ENCODE assay signal across 8 cellular contexts in the genomic region with DNA sequence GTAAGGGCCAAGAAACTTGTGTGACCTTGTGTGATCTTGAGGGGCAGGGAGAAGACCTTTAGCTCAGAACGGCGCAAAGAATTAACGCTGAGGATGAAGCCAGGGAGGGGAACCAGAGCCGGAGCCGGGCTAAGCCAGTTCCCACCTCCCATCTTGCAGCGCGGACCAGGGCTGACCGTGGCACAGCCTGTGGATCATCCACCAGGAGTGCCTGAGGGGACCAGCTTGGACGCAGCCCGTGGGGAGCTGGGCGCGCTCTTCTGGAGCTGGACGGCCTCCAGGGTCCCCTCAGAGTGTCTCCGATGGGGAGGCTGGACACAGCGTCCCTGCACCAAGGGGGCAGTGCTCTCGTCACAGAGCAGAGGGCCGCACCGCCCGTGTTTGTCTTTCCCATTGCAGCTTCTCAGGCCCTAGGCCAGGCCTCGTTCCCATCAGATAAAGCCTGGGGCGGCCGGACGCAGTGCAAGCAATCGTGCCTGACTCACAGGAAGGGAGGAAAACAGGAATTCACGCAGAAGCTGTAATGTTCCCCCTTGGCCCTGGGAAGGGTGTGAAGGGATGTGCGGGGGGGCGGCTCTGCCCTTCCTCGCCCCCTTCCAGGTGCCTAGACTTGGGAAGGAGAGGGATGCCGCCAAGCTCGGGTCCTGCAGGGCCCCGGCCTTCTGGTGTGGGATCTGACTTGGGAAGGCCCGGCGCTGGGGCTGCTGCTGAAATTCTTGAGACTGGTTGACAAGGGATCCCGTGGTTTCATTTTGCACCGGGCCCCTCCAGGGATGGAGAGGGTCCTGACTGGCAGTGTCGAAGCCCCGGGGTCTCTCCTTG.
DNase-seq lines count a peak whose midpoint lies in the region; ATAC-seq, FAIRE-seq and TF ChIP-seq lines count a peak whose summit lies in the region.
"Not testable (repeated sequence)": the region's sequence is repeated elsewhere in the genome, so short reads cannot be mapped to it uniquely, and the experiment has no call there.

No MANE protein-coding gene starts in this region.

- TF ChIP-seq EP300 in gastroesophageal sphincter (IDR thresholded peaks at IDR 0.05), result not testable (repeated sequence)

- peak overlapping the region; percentile 9 to 80 (median 69) for H3K27ac ChIP-seq in gastroesophageal sphincter
- H3K27ac ChIP-seq in skeletal muscle tissue (ENCODE audit: low read depth, low read length), result peak overlapping the region; percentile 19
- H3K27ac ChIP-seq in aorta (ENCODE audit: low read depth in 1 of 2, low read length in 2 of 2), result peak overlapping the region; percentile 67 to 68

- DNase-seq in HFFc6, left colon, nephron progenitor cell, aorta: not testable (repeated sequence)
- DNase-seq in choroid plexus epithelial cell (ENCODE audit: low read depth), result peak; percentile 44

- not testable (repeated sequence) for TF ChIP-seq CTCF in HFFc6 (IDR thresholded peaks at IDR 0.05); choroid plexus epithelial cell (conservative IDR thresholded peaks at IDR 0.05; ENCODE audit: low read depth, low read length); gastroesophageal sphincter (IDR thresholded peaks at IDR 0.05); nephron progenitor cell (IDR thresholded peaks at IDR 0.05)

- H3K36me3 Mint-ChIP-seq in HFFc6 (ENCODE audit: low read depth); nephron progenitor cell (ENCODE audit: low read depth): not testable (repeated sequence)

- ATAC-seq in gastroesophageal sphincter (peak; percentile 77), left colon (peak; percentile 28), aorta (ENCODE audit: low FRiP score) (peak; percentile 87)

- TF ChIP-seq POLR2A in gastroesophageal sphincter (IDR thresholded peaks at IDR 0.05), result not testable (repeated sequence)

- peaks cover 8 to 45% (median 22%) of the 10 kb centered on the region in 3 donors for H3K4me1 ChIP-seq in gastroesophageal sphincter
- H3K4me1 ChIP-seq in skeletal muscle tissue (ENCODE audit: control insufficient read depth in 3 of 3, insufficient read depth in 3 of 3, low read length in 3 of 3), result peaks cover 4 to 15% (median 8%) of the 10 kb centered on the region in 3 donors
- not testable (repeated sequence) for H3K4me1 ChIP-seq in aorta (ENCODE audit: control insufficient read depth in 1 of 2, insufficient read depth in 2 of 2, low read length in 2 of 2)

- not testable (repeated sequence) for H3K9me3 ChIP-seq in gastroesophageal sphincter; skeletal muscle tissue (ENCODE audit: control insufficient read depth in 3 of 3, low read length in 3 of 3); aorta (ENCODE audit: control insufficient read depth, low read length)

- H3K27ac Mint-ChIP-seq in HFFc6 (peak overlapping the region; percentile 65), nephron progenitor cell (peak overlapping the region; percentile 57)

- not testable (repeated sequence) for H3K36me3 ChIP-seq in gastroesophageal sphincter; skeletal muscle tissue (ENCODE audit: control insufficient read depth in 3 of 3, insufficient read depth in 3 of 3, low read length in 3 of 3); aorta (ENCODE audit: control insufficient read depth in 1 of 2, insufficient read depth in 2 of 2, low read length in 1 of 2)

- not testable (repeated sequence) for H3K9me3 Mint-ChIP-seq in HFFc6, nephron progenitor cell

- H3K4me3 ChIP-seq in choroid plexus epithelial cell (ENCODE audit: low read depth, low read length); skeletal muscle tissue (ENCODE audit: low read length in 3 of 3); aorta (ENCODE audit: low read length in 2 of 2): not testable (repeated sequence)
- H3K4me3 ChIP-seq in gastroesophageal sphincter, result peak overlapping the region in 1 of 2 donors; percentile 20

- peaks cover 32% of the 10 kb centered on the region for H3K4me1 Mint-ChIP-seq in HFFc6 (ENCODE audit: low read depth)
- peaks cover 43% of the 10 kb centered on the region for H3K4me1 Mint-ChIP-seq in nephron progenitor cell

- WGBS in gastroesophageal sphincter (ENCODE audit: low coverage in 1 of 2), 2 donors, result 82% methylated on average over 2 of the region's 37 CpGs; no CpG with 5 or more reads in 1 of the 2 donors
- 5 to 6% methylated on average over 26 to 32 of the region's 37 CpGs for WGBS in aorta, 2 donors

- intact Hi-C loops in left colon (cut with DNase I, micrococcal nuclease); aorta (cut with DNase I): not testable (repeated sequence)

- not testable (repeated sequence) for H3K27me3 ChIP-seq in gastroesophageal sphincter; skeletal muscle tissue (ENCODE audit: control insufficient read depth in 3 of 3, insufficient read depth in 3 of 3, low read length in 3 of 3); aorta (ENCODE audit: control insufficient read depth in 1 of 2, insufficient read depth in 2 of 2, low read length in 1 of 2)

- H3K4me3 Mint-ChIP-seq in HFFc6 (peak overlapping the region; percentile 37; the same call in 1 of the 2 replicates), nephron progenitor cell (peak overlapping the region; percentile 8)

- H3K9ac ChIP-seq in skeletal muscle tissue (ENCODE audit: low read depth in 1 of 3, low read length in 3 of 3), result peak overlapping the region in 1 of 3 donors; percentile 16

- peak; percentile 48 for FAIRE-seq in TTC549 (lab: Jason Lieb, UNC)

- not testable (repeated sequence) for H3K27me3 Mint-ChIP-seq in HFFc6 (ENCODE audit: insufficient read depth); nephron progenitor cell (ENCODE audit: low read depth, poor library complexity)

Comparison
In these comparisons a context has a peak if more than half of its experiments do, and no peak if none do; other contexts are left out.
1. ATAC-seq: peak in every context shown above with its lines; median percentile 87 in aorta; 77 in gastroesophageal sphincter; 28 in left colon.
2. H3K27ac ChIP-seq: peak in every context shown above with its lines; median percentile 69 in gastroesophageal sphincter; 68 in aorta; 19 in skeletal muscle tissue.